ENCODE assay signal across 26 cellular contexts in genomic region chr10:1567742-1568495, GRCh38.
"Had no signal": no experiment of that assay in that cellular context is flagged by ENCODE, and none has a peak within 500 bp of the region (broad histone marks: within the 10 kb centered on the region; RNA-seq: fewer than 3 reads in every experiment).

No MANE protein-coding gene starts in this region.

- H3K36me3 Mint-ChIP-seq: activated CD8-positive, alpha-beta memory T cell treated with anti-CD3 and anti-CD28 coated beads, Interleukin-2, amount 10 ng/mL, durations not matched to agents 7 days and 5 days had no signal

- H3K36me3 ChIP-seq: ascending aorta had no signal

- H3K9me3 Mint-ChIP-seq: activated B cell treated with CpG ODN at 0.5 μM for 24 hours; activated naive CD8-positive, alpha-beta T cell treated with anti-CD3 and anti-CD28 coated beads, Interleukin-2, amount 50 U/mL, for 24 hours; activated T-helper 1 cell treated with anti-CD3 and anti-CD28 coated beads, Interleukin-12 subunit alpha, Interleukin-12 subunit beta, Interleukin-2, Interleukin-4 antibody, amounts not matched to agents 30 ng/mL and 10 ng/mL and 1 ng/mL, durations not matched to agents 14 hours and 24 hours and 36 hours had no signal

- H3K27ac Mint-ChIP-seq: activated B cell treated with CpG ODN at 0.5 μM for 24 hours; activated CD4-positive, alpha-beta T cell treated with anti-CD3 and anti-CD28 coated beads, Interleukin-2, amount 10 ng/mL, durations not matched to agents 24 days and 14 days; activated CD8-positive, alpha-beta memory T cell treated with anti-CD3 and anti-CD28 coated beads, Interleukin-2, amount 10 ng/mL, durations not matched to agents 7 days and 5 days; activated naive CD4-positive, alpha-beta T cell treated with anti-CD3 and anti-CD28 coated beads, Interleukin-2, amount 50 U/mL, for 72 hours; activated naive CD8-positive, alpha-beta T cell treated with anti-CD3 and anti-CD28 coated beads, Interleukin-2, amount 50 U/mL, for 24 hours; activated T-cell treated with anti-CD3 and anti-CD28 coated beads, Interleukin-2, amount 50 U/mL, for 24 hours; activated T-helper 1 cell treated with anti-CD3 and anti-CD28 coated beads, Interleukin-12 subunit alpha, Interleukin-12 subunit beta, Interleukin-2, Interleukin-4 antibody, amounts not matched to agents 30 ng/mL and 10 ng/mL and 1 ng/mL, durations not matched to agents 14 hours and 24 hours and 36 hours; T-helper 17 cell had no signal

- H3K27ac ChIP-seq: ascending aorta, body of pancreas had no signal

- H3K27me3 ChIP-seq: ascending aorta, body of pancreas had no signal

- H3K27me3 Mint-ChIP-seq: activated CD4-positive, alpha-beta T cell treated with anti-CD3 and anti-CD28 coated beads, Interleukin-2, amount 10 ng/mL, durations not matched to agents 24 days and 14 days; activated CD8-positive, alpha-beta memory T cell treated with anti-CD3 and anti-CD28 coated beads, Interleukin-2, amount 10 ng/mL, durations not matched to agents 7 days and 5 days had no signal

- ATAC-seq: activated CD8-positive, alpha-beta memory T cell treated with anti-CD3 and anti-CD28 coated beads, Interleukin-2, amount 10 ng/mL, durations not matched to agents 7 days and 5 days; activated naive CD4-positive, alpha-beta T cell treated with anti-CD3 and anti-CD28 coated beads, Interleukin-2, amount 50 U/mL, for 72 hours; activated naive CD8-positive, alpha-beta T cell treated with anti-CD3 and anti-CD28 coated beads, Interleukin-2, amount 50 U/mL, for 24 hours; body of pancreas; K562; PC-3; T-helper 17 cell had no signal

- H3K4me3 Mint-ChIP-seq: activated B cell treated with CpG ODN at 0.5 μM for 24 hours; activated CD4-positive, alpha-beta T cell treated with anti-CD3 and anti-CD28 coated beads, Interleukin-2, amount 10 ng/mL, durations not matched to agents 24 days and 14 days; activated CD8-positive, alpha-beta memory T cell treated with anti-CD3 and anti-CD28 coated beads, Interleukin-2, amount 10 ng/mL, durations not matched to agents 7 days and 5 days; activated naive CD8-positive, alpha-beta T cell treated with anti-CD3 and anti-CD28 coated beads, Interleukin-2, amount 50 U/mL, for 24 hours; activated T-cell treated with anti-CD3 and anti-CD28 coated beads, Interleukin-2, amount 50 U/mL, for 24 hours; activated T-helper 1 cell treated with anti-CD3 and anti-CD28 coated beads, Interleukin-12 subunit alpha, Interleukin-12 subunit beta, Interleukin-2, Interleukin-4 antibody, amounts not matched to agents 30 ng/mL and 10 ng/mL and 1 ng/mL, durations not matched to agents 14 hours and 24 hours and 36 hours; T-helper 17 cell had no signal

- H3K4me1 ChIP-seq: ascending aorta, body of pancreas had no signal

- H3K4me3 ChIP-seq: ascending aorta, body of pancreas, K562 had no signal

- DNase-seq: activated B cell treated with CpG ODN at 0.5 μM for 24 hours; activated CD4-positive, alpha-beta T cell treated with anti-CD3 and anti-CD28 coated beads for 1 hour; activated CD4-positive, alpha-beta T cell treated with anti-CD3 and anti-CD28 coated beads, Interleukin-2, amount 10 ng/mL, durations not matched to agents 24 days and 14 days; activated CD4-positive, alpha-beta T cell treated with anti-CD3 and anti-CD28 coated beads, Interleukin-2, amount 50 U/mL, for 48 hours; activated CD8-positive, alpha-beta memory T cell treated with anti-CD3 and anti-CD28 coated beads, Interleukin-2, amount 10 ng/mL, durations not matched to agents 7 days and 5 days; activated effector memory CD4-positive, alpha-beta T cell treated with Interleukin-2 at 50 U/mL for 16 hours; activated naive CD4-positive, alpha-beta T cell; activated naive CD8-positive, alpha-beta T cell treated with anti-CD3 and anti-CD28 coated beads, Interleukin-2, amount 50 U/mL, for 24 hours; activated T-cell treated with anti-CD3 and anti-CD28 coated beads, Interleukin-2, amount 50 U/mL, for 24 hours; amniotic stem cell; body of pancreas; Karpas-422; MM.1S; NCI-H1105 treated with DMSO at 0.1 percent for 48 hours; NCI-H1436 treated with DMSO at 0.1 percent for 48 hours; NCI-H187; NCI-H2081; NCI-H510A treated with DMSO at 0.1 percent for 48 hours; PC-3; SHP77 treated with DMSO at 0.1 percent for 48 hours; T-helper 17 cell; T-helper 9 cell had no signal

- H3K4me1 Mint-ChIP-seq: activated CD4-positive, alpha-beta T cell treated with anti-CD3 and anti-CD28 coated beads, Interleukin-2, amount 10 ng/mL, durations not matched to agents 24 days and 14 days; activated CD8-positive, alpha-beta memory T cell treated with anti-CD3 and anti-CD28 coated beads, Interleukin-2, amount 10 ng/mL, durations not matched to agents 7 days and 5 days; activated naive CD8-positive, alpha-beta T cell treated with anti-CD3 and anti-CD28 coated beads, Interleukin-2, amount 50 U/mL, for 24 hours; T-helper 17 cell had no signal

- H3K9me3 ChIP-seq: ascending aorta, body of pancreas had no signal
